Comparison of ENCODE assay signal across 9 cellular contexts in genomic region chr22:35649026-35649553, GRCh38. TPM values are rescaled to one million over a fixed set of nuclear protein-coding genes. Genes with fewer than 3 reads are reported as not detected.
A peak's percentile ranks its signal among the peaks of the same experiment; 100 is the strongest.
DNase-seq lines count a peak whose midpoint lies in the region; ATAC-seq, FAIRE-seq and TF ChIP-seq lines count a peak whose summit lies in the region.
"Had no signal": no experiment of that assay in that cellular context is flagged by ENCODE, and none has a peak within 500 bp of the region (broad histone marks: within the 10 kb centered on the region; RNA-seq: fewer than 3 reads in every experiment).

No MANE protein-coding gene starts in this region.

- peaks cover 3% of the 10 kb centered on the region for H3K36me3 Mint-ChIP-seq in IgD-negative memory B cell

- ATAC-seq in mucosa of descending colon, result peak; percentile 38
- ATAC-seq in HG03135 (IDR thresholded peaks at IDR 0.05; ENCODE audit: unreplicated experiment), result no peak
- ATAC-seq in GM18520 (IDR thresholded peaks at IDR 0.05; ENCODE audit: unreplicated experiment), result no peak

- POLR2A ChIA-PET in A673 (lab: Charles Lee; ENCODE audit: low non-redundant PET), result no interaction called here

- no peaks in the 10 kb centered on the region for H3K36me3 ChIP-seq in A673 (ENCODE audit: insufficient read depth, low read length, poor library complexity, severe bottlenecking)
- H3K36me3 ChIP-seq in bronchial epithelial cell (ENCODE audit: control insufficient read depth, insufficient read depth, low read length), result no peaks in the 10 kb centered on the region
- H3K36me3 ChIP-seq in mucosa of descending colon (ENCODE audit: low read depth), result no peaks in the 10 kb centered on the region

- peak overlapping the region; percentile 78 to 97 (median 96) for H3K27ac Mint-ChIP-seq in IgD-negative memory B cell

- H3K27me3 ChIP-seq in A673 (replicated peaks; ENCODE audit: insufficient read depth, low read depth, low read length, poor library complexity) (no peaks in the 10 kb centered on the region), bronchial epithelial cell (ENCODE audit: control insufficient read depth, insufficient read depth, low read length) (no peaks in the 10 kb centered on the region)

- intact Hi-C loops in A673 (cut with micrococcal nuclease; ENCODE audit: unreplicated experiment) (no loop called here), mucosa of descending colon (cut with DNase I, micrococcal nuclease) (no loop called here), posterior vena cava (cut with DNase I) (no loop called here)

- H3K4me3 Mint-ChIP-seq in IgD-negative memory B cell, result peak overlapping the region; percentile 93 to 100 (median 100)

- peaks cover 2% of the 10 kb centered on the region for H3K27me3 Mint-ChIP-seq in IgD-negative memory B cell

- TF ChIP-seq CTCF in A673 (conservative IDR thresholded peaks at IDR 0.05; ENCODE audit: low read depth, low read length) (no peak), bronchial epithelial cell (IDR thresholded peaks at IDR 0.05; ENCODE audit: insufficient read depth, low read length, severe bottlenecking) (no peak), mucosa of descending colon (IDR thresholded peaks at IDR 0.05) (no peak)

- DNase-seq in A673 (ENCODE audit: low spot score) (no peak), bronchial epithelial cell (ENCODE audit: low read depth) (no peak), mucosa of descending colon (no peak), NCI-H128 (lab: John Stamatoyannopoulos, UW; ENCODE audit: unreplicated experiment) (no peak), posterior vena cava (ENCODE audit: low spot score) (no peak)
- DNase-seq: islet precursor cell had no signal

- H3K9me3 Mint-ChIP-seq in IgD-negative memory B cell, result no peaks in the 10 kb centered on the region

- H3K4me1 ChIP-seq in A673 (ENCODE audit: insufficient read depth, low read length, poor library complexity, severe bottlenecking) (peaks cover 18% of the 10 kb centered on the region), mucosa of descending colon (ENCODE audit: low read depth) (peaks cover 16% of the 10 kb centered on the region)

- H3K9me3 ChIP-seq in A673 (ENCODE audit: low read depth, low read length, poor library complexity, severe bottlenecking) (peaks cover 4% of the 10 kb centered on the region), mucosa of descending colon (peaks cover 2% of the 10 kb centered on the region)

- CTCF ChIA-PET in A673 (lab: Charles Lee), result interaction anchor here (0.5 to 1.4 kb wide), 2 partner anchors 18 to 113 kb away, joined by 5 to 6 read pairs; no protein-coding TSS in a partner anchor

- H3K4me3 ChIP-seq in A673 (ENCODE audit: low read depth, low read length, poor library complexity, severe bottlenecking), result peak overlapping the region; percentile 53
- peak overlapping the region; percentile 49 for H3K4me3 ChIP-seq in bronchial epithelial cell (ENCODE audit: low read depth, low read length)
- peak overlapping the region; percentile 83 for H3K4me3 ChIP-seq in mucosa of descending colon

- H3K27ac ChIP-seq in A673 (ENCODE audit: low read depth, low read length, poor library complexity, severe bottlenecking), result peak overlapping the region; percentile 94

- no TSS peak for BruUV-seq in A673 (replicated peaks; lab: Mats Ljungman, UMichigan)

- peaks cover 22 to 25% (median 23%) of the 10 kb centered on the region in 3 donors for H3K4me1 Mint-ChIP-seq in IgD-negative memory B cell

- no peak for FAIRE-seq in bronchial epithelial cell (lab: Jason Lieb, UNC)

RNA-seq across cellular contexts. Expression of gene APOL6, which starts 0.8 kb away (rescaled TPM):
- 6.3 and 7.0 TPM in 2 replicates for total RNA-seq in A673 (2021)
- 4.9 TPM for polyA plus RNA-seq in IgD-negative memory B cell
- total RNA-seq in bronchial epithelial cell, result 6.1 and 10.6 TPM in 2 replicates
- total RNA-seq in mucosa of descending colon, result 10 to 100 TPM; 40.3 to 43.1 (median 42.1) TPM
- 10 to 100 TPM; 12.6 to 14.6 TPM for total RNA-seq in posterior vena cava

RNA-seq across cellular contexts. Expression of gene MB, which starts 32.0 kb away (rescaled TPM):
- total RNA-seq in A673 (2021) (0.30 and 0.46 TPM in 2 replicates), bronchial epithelial cell (0.13 TPM in 1 of 2 replicates, not detected in the other), mucosa of descending colon (10 to 100 TPM in 2 of 3 donors, 1 to 10 TPM in 1; 2.1 to 17.2 (median 13.4) TPM), posterior vena cava (1 to 10 TPM in 1 of 2 donors, not detected in 1; 2.3 TPM)
- polyA plus RNA-seq in IgD-negative memory B cell, result not detected
